Comparison of ENCODE assay signal across 7 cellular contexts in the genomic region with DNA sequence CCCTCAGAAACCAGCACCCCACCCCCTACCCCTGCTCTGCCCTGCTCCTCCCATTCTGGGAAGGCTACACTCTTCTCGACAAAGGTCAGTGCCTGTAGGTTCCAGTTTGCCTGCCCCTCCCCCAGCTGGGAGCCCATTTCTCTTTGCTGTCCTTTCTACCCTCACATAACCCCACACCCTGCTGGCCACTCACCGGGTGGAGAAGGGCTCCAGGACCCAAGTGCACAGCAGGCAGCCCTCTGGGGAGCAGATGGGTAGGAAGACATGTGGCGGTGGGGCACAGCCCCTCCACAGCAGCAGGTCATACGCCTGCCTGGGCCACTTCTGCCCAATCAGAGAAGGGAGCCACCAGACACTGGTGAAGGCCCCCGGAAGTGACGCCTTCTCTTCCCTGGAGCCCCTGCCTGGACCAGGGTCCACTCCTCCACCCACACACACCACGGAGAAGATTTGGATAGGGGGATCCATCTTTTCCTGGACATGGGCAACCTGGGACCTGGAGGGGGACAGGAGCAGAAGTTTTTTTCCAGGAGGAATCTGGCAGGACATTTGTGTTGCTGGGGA. TPM values are rescaled to one million over a fixed set of nuclear protein-coding genes. Genes with fewer than 3 reads are reported as not detected.
DNase-seq lines count a peak whose midpoint lies in the region; ATAC-seq and TF ChIP-seq lines count a peak whose summit lies in the region.

A gene (minus strand): TSS at position 326 of the 564 bp plus-strand sequence. CDS start 1,948 bp downstream, outside the sequence.

- no peaks in the 10 kb centered on the region for H3F3A ChIP-seq in smooth muscle cell (ENCODE audit: low read depth)

- peak within 1 kb of the TSS; percentile 69 for H3K27ac ChIP-seq in WERI-Rb-1
- H3K27ac ChIP-seq in smooth muscle cell (ENCODE audit: low read depth): no peak within 1 kb of the TSS

- no peaks in the 10 kb centered on the region for H3K9me3 ChIP-seq in WERI-Rb-1 (ENCODE audit: severe bottlenecking)
- no peaks in the 10 kb centered on the region for H3K9me3 ChIP-seq in smooth muscle cell (replicated peaks; ENCODE audit: low read depth)

- H2AFZ ChIP-seq in smooth muscle cell (ENCODE audit: low read depth): no peak within 1 kb of the TSS

- H3K79me2 ChIP-seq in smooth muscle cell (ENCODE audit: low read depth): no peaks in the 10 kb centered on the region

- H3K4me2 ChIP-seq in smooth muscle cell: peak within 1 kb of the TSS; percentile 78

- H3K9ac ChIP-seq in smooth muscle cell (ENCODE audit: low read depth): no peak within 1 kb of the TSS

- no peaks in the 10 kb centered on the region for H4K20me1 ChIP-seq in smooth muscle cell (ENCODE audit: low read depth)

- H3K36me3 ChIP-seq in WERI-Rb-1 (peaks cover 13% of the 10 kb centered on the region), smooth muscle cell (ENCODE audit: low read depth) (no peaks in the 10 kb centered on the region)

- peaks cover 22% of the 10 kb centered on the region for H3K4me1 ChIP-seq in smooth muscle cell (ENCODE audit: low read depth)

- H3K27me3 ChIP-seq in WERI-Rb-1 (ENCODE audit: insufficient read depth, low read depth, severe bottlenecking) (no peaks in the 10 kb centered on the region), smooth muscle cell (ENCODE audit: low read depth) (peaks cover 18% of the 10 kb centered on the region)

- H3K4me3 ChIP-seq in WERI-Rb-1 (ENCODE audit: low read depth, low read length): peak within 1 kb of the TSS; percentile 25
- no peak within 1 kb of the TSS for H3K4me3 ChIP-seq in smooth muscle cell

- no peak for TF ChIP-seq CTCF in WERI-Rb-1 (IDR thresholded peaks at IDR 0.05; ENCODE audit: low read depth, low read length)
- no peak for TF ChIP-seq CTCF in smooth muscle cell (IDR thresholded peaks at IDR 0.05; ENCODE audit: borderline replicate concordance, insufficient read depth, poor library complexity, severe bottlenecking)

- DNase-seq in HuH-7.5 (ENCODE audit: low spot score) (peak; percentile 74), WERI-Rb-1 (peak; percentile 95), left kidney (ENCODE audit: low read depth, low spot score) (peak; percentile 64), smooth muscle cell (lab: John Stamatoyannopoulos, UW; ENCODE audit: unreplicated experiment) (no peak), kidney tubule cell (ENCODE audit: low spot score) (no peak)

- 46% methylated on average over 7 of the region's 7 CpGs for WGBS in smooth muscle cell (ENCODE audit: low lambda C conversion rate)

- no peak for ATAC-seq in GM21723 (IDR thresholded peaks at IDR 0.05; ENCODE audit: unreplicated experiment)
- no peak for ATAC-seq in activated CD4-positive, CD25-positive, alpha-beta regulatory T cell treated with anti-CD3 and anti-CD28 coated beads, Interleukin-2, amount 50 U/mL, for 24 hours

RNA-seq across cellular contexts. Expression of the gene that starts here (rescaled TPM):
- total RNA-seq in smooth muscle cell: 0.22 TPM in 1 of 2 replicates, not detected in the other
- polyA plus RNA-seq in smooth muscle cell: 0.45 TPM in 1 of 2 replicates, not detected in the other

Comparison
In these comparisons a context has a peak if more than half of its experiments do, and no peak if none do; other contexts are left out.
1. DNase-seq: peak in HuH-7.5 (single experiment), WERI-Rb-1 (single experiment) and left kidney (single experiment); none in smooth muscle cell (single experiment) and kidney tubule cell (single experiment).